In genomic region chr4:85732124-85732523, GRCh38 we compare ENCODE assay signal across 16 cellular contexts.
DNase-seq lines count a peak whose midpoint lies in the region; ATAC-seq and TF ChIP-seq lines count a peak whose summit lies in the region.
"Had no signal": no experiment of that assay in that cellular context is flagged by ENCODE, and none has a peak within 500 bp of the region (broad histone marks: within the 10 kb centered on the region; RNA-seq: fewer than 3 reads in every experiment).

No MANE protein-coding gene starts in this region.

- ATAC-seq in GM21786 (IDR thresholded peaks at IDR 0.05; ENCODE audit: unreplicated experiment) (peak; percentile 41), HG03565 (IDR thresholded peaks at IDR 0.05; ENCODE audit: unreplicated experiment) (peak; percentile 73), activated B cell treated with CpG ODN at 0.5 μM for 24 hours (ENCODE audit: low read depth) (no peak)
- no peak for ATAC-seq in activated CD4-positive, alpha-beta T cell treated with anti-CD3 and anti-CD28 coated beads for 36 hours
- ATAC-seq: left colon, natural killer cell, Panc1 had no signal

- TF ChIP-seq CTCF in GM12865 (IDR thresholded peaks at IDR 0.05; ENCODE audit: insufficient read depth, low read depth, low read length, missing control alignments) (no peak), activated B cell treated with CpG ODN at 0.5 μM for 24 hours (IDR thresholded peaks at IDR 0.05) (no peak), type B pancreatic cell (conservative IDR thresholded peaks at IDR 0.05) (no peak)

- POLR2A ChIA-PET in activated B cell treated with CpG ODN at 0.5 μM for 24 hours (lab: Charles Lee) = interaction anchor here (0.7 kb wide), 1 partner anchor 501 kb away, joined by 3 read pairs; no protein-coding TSS in a partner anchor
- POLR2A ChIA-PET in activated CD4-positive, alpha-beta T cell treated with anti-CD3 and anti-CD28 coated beads for 36 hours (lab: Charles Lee) = no interaction called here

- H3K4me3 ChIP-seq in GM12865 (ENCODE audit: low read depth, low read length) = no peak overlapping the region
- H3K4me3 ChIP-seq: GM23248 had no signal

- DNase-seq in GM12865 (ENCODE audit: low read depth) (peak; percentile 62), activated B cell treated with CpG ODN at 0.5 μM for 24 hours (no peak), type B pancreatic cell (ENCODE audit: extremely low spot score, unreplicated experiment) (no peak), foreskin melanocyte (no peak)
- no peak for DNase-seq in activated CD4-positive, alpha-beta T cell treated with anti-CD3 and anti-CD28 coated beads for 36 hours
- no peak for DNase-seq in activated CD4-positive, CD25-positive, alpha-beta regulatory T cell treated with anti-CD3 and anti-CD28 coated beads, Interleukin-2, amount 50 U/mL, for 72 hours
- DNase-seq: activated T-cell treated with anti-CD3 and anti-CD28 coated beads, Interleukin-2, amount 50 U/mL, for 24 hours; aorta; effector CD4-positive, alpha-beta T cell; glutamatergic neuron; GM23248; left colon; natural killer cell had no signal

- H3K27ac Mint-ChIP-seq in activated B cell treated with CpG ODN at 0.5 μM for 24 hours (peak overlapping the region; percentile 47), type B pancreatic cell (no peak overlapping the region)
- H3K27ac Mint-ChIP-seq in activated CD4-positive, alpha-beta T cell treated with anti-CD3 and anti-CD28 coated beads for 36 hours = no peak overlapping the region
- H3K27ac Mint-ChIP-seq: activated T-cell treated with anti-CD3 and anti-CD28 coated beads, Interleukin-2, amount 50 U/mL, for 24 hours; natural killer cell had no signal

- no peaks in the 10 kb centered on the region for H3K27me3 Mint-ChIP-seq in activated B cell treated with CpG ODN at 0.5 μM for 24 hours
- no peaks in the 10 kb centered on the region for H3K27me3 Mint-ChIP-seq in type B pancreatic cell
- no peaks in the 10 kb centered on the region for H3K27me3 Mint-ChIP-seq in activated CD4-positive, alpha-beta T cell treated with anti-CD3 and anti-CD28 coated beads for 36 hours
- H3K27me3 Mint-ChIP-seq: activated T-cell treated with anti-CD3 and anti-CD28 coated beads, Interleukin-2, amount 50 U/mL, for 24 hours had no signal

- H3K4me3 Mint-ChIP-seq in activated B cell treated with CpG ODN at 0.5 μM for 24 hours (no peak overlapping the region), type B pancreatic cell (no peak overlapping the region)
- H3K4me3 Mint-ChIP-seq in activated CD4-positive, alpha-beta T cell treated with anti-CD3 and anti-CD28 coated beads for 36 hours = no peak overlapping the region
- H3K4me3 Mint-ChIP-seq: activated T-cell treated with anti-CD3 and anti-CD28 coated beads, Interleukin-2, amount 50 U/mL, for 24 hours; natural killer cell had no signal

- CTCF ChIA-PET in activated B cell treated with CpG ODN at 0.5 μM for 24 hours (lab: Charles Lee) = no interaction called here
- CTCF ChIA-PET in activated CD4-positive, alpha-beta T cell treated with anti-CD3 and anti-CD28 coated beads for 36 hours (lab: Charles Lee) = interaction anchor here (0.7 kb wide), 1 partner anchor 38 kb away, joined by 3 read pairs; no protein-coding TSS in a partner anchor

- H3K4me1 Mint-ChIP-seq in activated B cell treated with CpG ODN at 0.5 μM for 24 hours (peaks cover 77% of the 10 kb centered on the region), type B pancreatic cell (ENCODE audit: unreplicated experiment) (peaks cover 4% of the 10 kb centered on the region)
- H3K4me1 Mint-ChIP-seq in activated CD4-positive, alpha-beta T cell treated with anti-CD3 and anti-CD28 coated beads for 36 hours = no peaks in the 10 kb centered on the region
- H3K4me1 Mint-ChIP-seq: natural killer cell had no signal

- intact Hi-C loops in activated B cell treated with CpG ODN at 0.5 μM for 24 hours (cut with micrococcal nuclease) = no loop called here
- intact Hi-C loops in activated CD4-positive, alpha-beta T cell treated with anti-CD3 and anti-CD28 coated beads for 36 hours (cut with DNase I, micrococcal nuclease) = no loop called here

- peaks cover 18% of the 10 kb centered on the region for H3K36me3 Mint-ChIP-seq in activated B cell treated with CpG ODN at 0.5 μM for 24 hours (ENCODE audit: low read depth)
- H3K36me3 Mint-ChIP-seq in type B pancreatic cell = no peaks in the 10 kb centered on the region
- H3K36me3 Mint-ChIP-seq in activated CD4-positive, alpha-beta T cell treated with anti-CD3 and anti-CD28 coated beads for 36 hours (ENCODE audit: low read depth) = no peaks in the 10 kb centered on the region
- H3K36me3 Mint-ChIP-seq: natural killer cell had no signal

- H3K9me3 Mint-ChIP-seq in activated B cell treated with CpG ODN at 0.5 μM for 24 hours (no peaks in the 10 kb centered on the region), type B pancreatic cell (no peaks in the 10 kb centered on the region)
- no peaks in the 10 kb centered on the region for H3K9me3 Mint-ChIP-seq in activated CD4-positive, alpha-beta T cell treated with anti-CD3 and anti-CD28 coated beads for 36 hours (ENCODE audit: low read depth)
- H3K9me3 Mint-ChIP-seq: activated T-cell treated with anti-CD3 and anti-CD28 coated beads, Interleukin-2, amount 50 U/mL, for 24 hours had no signal

Comparison
In these comparisons a context has a peak if more than half of its experiments do, and no peak if none do; other contexts are left out.
1. ATAC-seq: peak in GM21786 (single experiment) and HG03565 (single experiment); none in activated B cell treated with CpG ODN at 0.5 μM for 24 hours (single experiment) and activated CD4-positive, alpha-beta T cell treated with anti-CD3 and anti-CD28 coated beads for 36 hours (single experiment).